In genomic region chr16:32261526-32261925, GRCh38 we compare ENCODE assay signal across 12 cellular contexts. TPM values are rescaled to one million over a fixed set of nuclear protein-coding genes. Genes with fewer than 3 reads are reported as not detected.
DNase-seq lines count a peak whose midpoint lies in the region; ATAC-seq and TF ChIP-seq lines count a peak whose summit lies in the region.
"Not testable (repeated sequence)": the region's sequence is repeated elsewhere in the genome, so short reads cannot be mapped to it uniquely, and the experiment has no call there.
"Had no signal": no experiment of that assay in that cellular context is flagged by ENCODE, and none has a peak within 500 bp of the region (broad histone marks: within the 10 kb centered on the region; RNA-seq: fewer than 3 reads in every experiment).

No MANE protein-coding gene starts in this region.

- not testable (repeated sequence) for H3K9me3 ChIP-seq in spleen

- not testable (repeated sequence) for ATAC-seq in left lobe of liver; omental fat pad (ENCODE audit: low FRiP score)

- intact Hi-C loops in spleen (cut with DNase I; ENCODE audit: low total_unique reads), result not testable (repeated sequence)

- TF ChIP-seq POLR2A in spleen (IDR thresholded peaks at IDR 0.05), result not testable (repeated sequence)

- not testable (repeated sequence) for TF ChIP-seq CTCF in coronary artery (IDR thresholded peaks at IDR 0.05); omental fat pad (IDR thresholded peaks at IDR 0.05); spleen (IDR thresholded peaks at IDR 0.05 in 8 of 11, conservative IDR thresholded peaks at IDR 0.05 in 3 of 11)

- 78 to 91% (median 84%) methylated on average over 1 to 5 of the region's 5 CpGs for WGBS in spleen, 5 donors

- H3K4me1 ChIP-seq in spleen, result not testable (repeated sequence)

- not testable (repeated sequence) for H3K4me3 ChIP-seq in coronary artery, spleen

- DNase-seq in activated effector memory CD4-positive, alpha-beta T cell treated with anti-CD3 and anti-CD28 coated beads, Interleukin-2, amount 50 U/mL, for 16 hours, result peak; percentile 41
- peak; percentile 28 for DNase-seq in coronary artery (ENCODE audit: low spot score)
- peak; percentile 0 for DNase-seq in iris pigment epithelial cell (ENCODE audit: low read depth)
- DNase-seq in left lobe of liver (ENCODE audit: low spot score), result peak; percentile 11
- DNase-seq in omental fat pad (ENCODE audit: low spot score), result peak; percentile 12
- DNase-seq in spleen, result peak; percentile 38

- not testable (repeated sequence) for H3K36me3 ChIP-seq in spleen

- H3K27ac ChIP-seq in coronary artery, spleen: not testable (repeated sequence)

- not testable (repeated sequence) for H3K27me3 ChIP-seq in spleen (replicated peaks in 1 of 7)

RNA-seq across cellular contexts. Expression of gene TP53TG3D, which starts 8.4 kb away (rescaled TPM):
- total RNA-seq in left lobe of liver (not detected), omental fat pad (not detected), spleen (1 to 10 TPM in 1 of 7 donors, under 1 TPM in 1, not detected in 5; 0.37 to 1.2 TPM)
- polyA plus RNA-seq in spleen, result under 1 TPM in 2 of 3 donors, not detected in 1; 0.32 to 0.59 TPM
- total RNA-seq: A172; A673; Calu3; CD4-positive, alpha-beta memory T cell; GM23338; H9 had no signal
- polyA plus RNA-seq: GM23338 had no signal
